ENCODE assay signal across 14 cellular contexts in the genomic region with DNA sequence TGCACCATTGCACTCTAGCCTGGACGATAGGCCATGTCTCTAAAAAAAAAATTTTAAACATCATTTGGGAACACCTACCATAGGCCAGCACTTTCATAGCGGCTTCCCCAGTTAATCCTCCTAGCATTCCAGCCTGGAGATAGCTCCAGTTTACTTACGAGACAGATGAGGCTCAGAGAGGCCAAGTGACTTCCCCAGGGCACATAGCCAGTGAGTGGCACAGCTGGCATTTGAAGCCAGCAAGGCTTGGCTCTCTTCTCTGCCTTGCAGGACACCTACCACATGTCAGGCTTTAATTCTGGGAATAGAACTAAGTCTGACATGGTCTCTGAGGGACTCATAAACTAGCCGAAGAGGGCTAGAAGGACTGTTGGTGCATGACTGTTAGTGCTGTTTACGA. TPM values are rescaled to one million over a fixed set of nuclear protein-coding genes. Genes with fewer than 3 reads are reported as not detected.
A peak's percentile ranks its signal among the peaks of the same experiment; 100 is the strongest.
DNase-seq lines count a peak whose midpoint lies in the region; ATAC-seq lines count a peak whose summit lies in the region.
"Had no signal": no experiment of that assay in that cellular context is flagged by ENCODE, and none has a peak within 500 bp of the region (broad histone marks: within the 10 kb centered on the region; RNA-seq: fewer than 3 reads in every experiment).

No MANE protein-coding gene starts in this region.

- no peak overlapping the region for H3K4me3 ChIP-seq in aorta (ENCODE audit: low read length in 2 of 2)
- H3K4me3 ChIP-seq: HAP-1 had no signal

- H3K27ac Mint-ChIP-seq in activated naive CD4-positive, alpha-beta T cell treated with anti-CD3 and anti-CD28 coated beads, Interleukin-2, amount 10 ng/mL, durations not matched to agents 7 days and 5 days, result no peak overlapping the region

- H3K36me3 ChIP-seq in aorta (ENCODE audit: control insufficient read depth in 1 of 2, insufficient read depth in 2 of 2, low read length in 1 of 2), result peaks cover 0 to 2% of the 10 kb centered on the region in 2 donors
- H3K36me3 ChIP-seq: HAP-1 had no signal

- H3K4me1 ChIP-seq in aorta (ENCODE audit: control insufficient read depth in 1 of 2, insufficient read depth in 2 of 2, low read length in 2 of 2), result no peaks in the 10 kb centered on the region
- H3K4me1 ChIP-seq: HAP-1 had no signal

- no peak overlapping the region for H3K27ac ChIP-seq in aorta (ENCODE audit: low read depth in 1 of 2, low read length in 2 of 2)
- H3K27ac ChIP-seq: C4-2B had no signal

- no peak overlapping the region for H3K4me3 Mint-ChIP-seq in activated naive CD4-positive, alpha-beta T cell treated with anti-CD3 and anti-CD28 coated beads, Interleukin-2, amount 10 ng/mL, durations not matched to agents 7 days and 5 days

- peaks cover 5% of the 10 kb centered on the region for H3K36me3 Mint-ChIP-seq in activated naive CD4-positive, alpha-beta T cell treated with anti-CD3 and anti-CD28 coated beads, Interleukin-2, amount 10 ng/mL, durations not matched to agents 7 days and 5 days

- CTCF ChIA-PET in activated naive CD4-positive, alpha-beta T cell treated with anti-CD3 and anti-CD28 coated beads, Interleukin-2, amount 10 ng/mL, durations not matched to agents 7 days and 5 days (lab: Charles Lee), result interaction anchor here (0.6 to 1.8 kb wide), 2 partner anchors 13 to 461 kb away, joined by 3 to 6 read pairs; no protein-coding TSS in a partner anchor

- WGBS in aorta, 2 donors, result 61 to 67% methylated on average over 5 of the region's 5 CpGs

- H3K4me1 Mint-ChIP-seq in activated naive CD4-positive, alpha-beta T cell treated with anti-CD3 and anti-CD28 coated beads, Interleukin-2, amount 10 ng/mL, durations not matched to agents 7 days and 5 days, result peaks cover 11% of the 10 kb centered on the region

- no peaks in the 10 kb centered on the region for H3K27me3 ChIP-seq in aorta (ENCODE audit: control insufficient read depth in 1 of 2, insufficient read depth in 2 of 2, low read length in 1 of 2)

- peak; percentile 12 for DNase-seq in activated naive CD4-positive, alpha-beta T cell treated with anti-CD3 and anti-CD28 coated beads, Interleukin-2, amount 10 ng/mL, durations not matched to agents 7 days and 5 days
- no peak for DNase-seq in activated naive CD4-positive, alpha-beta T cell treated with Interleukin-2 at 50 U/mL for 16 hours
- DNase-seq in myocyte (ENCODE audit: low read depth) (peak; percentile 53), aorta (peak; percentile 20 to 38), mesenteric fat pad (ENCODE audit: low spot score) (no peak)
- no peak for DNase-seq in activated CD4-positive, alpha-beta T cell treated with anti-CD3 and anti-CD28 coated beads, Interleukin-2, amount 50 U/mL, for 4 hours
- DNase-seq: COR-L47, DMS153, Kasumi-1, NCI-H1105 treated with DMSO at 0.1 percent for 48 hours, NCI-H187, NCI-H774 had no signal

- intact Hi-C loops in aorta (cut with DNase I), result no loop called here

- no peaks in the 10 kb centered on the region for H3K9me3 ChIP-seq in aorta (ENCODE audit: control insufficient read depth, low read length)
- H3K9me3 ChIP-seq: HAP-1 had no signal

- H3K27me3 Mint-ChIP-seq in activated naive CD4-positive, alpha-beta T cell treated with anti-CD3 and anti-CD28 coated beads, Interleukin-2, amount 10 ng/mL, durations not matched to agents 7 days and 5 days, result no peaks in the 10 kb centered on the region

- ATAC-seq in aorta (ENCODE audit: low FRiP score), result no peak

- H3K9me3 Mint-ChIP-seq in activated naive CD4-positive, alpha-beta T cell treated with anti-CD3 and anti-CD28 coated beads, Interleukin-2, amount 10 ng/mL, durations not matched to agents 7 days and 5 days, result no peaks in the 10 kb centered on the region

RNA-seq across cellular contexts. Expression of a gene that starts 4.9 kb away (rescaled TPM):
- 462 and 502 TPM in 2 replicates for total RNA-seq in myocyte
- 4,113 TPM for polyA plus RNA-seq in myocyte (2012)
- total RNA-seq in aorta, result over 10,000 TPM in 1 of 2 donors, 1,000 to 10,000 TPM in 1; 4,857 to 10,188 TPM
- polyA plus RNA-seq in aorta, result over 10,000 TPM; 12,625 to 13,815 TPM
- 923 TPM for total RNA-seq in mesenteric fat pad

RNA-seq across cellular contexts. Expression of a gene that starts 15.7 kb away (rescaled TPM):
- total RNA-seq in myocyte (24.7 and 39.6 TPM in 2 replicates), aorta (10 to 100 TPM; 51.2 to 81.3 TPM), mesenteric fat pad (226 TPM)
- 70.3 TPM for polyA plus RNA-seq in myocyte (2012)
- polyA plus RNA-seq in aorta, result 10 to 100 TPM; 10.4 to 62.9 TPM

RNA-seq across cellular contexts. Expression of a gene that starts 37.6 kb away (rescaled TPM):
- total RNA-seq in myocyte (36.8 and 42.3 TPM in 2 replicates), aorta (10 to 100 TPM; 52.8 to 71.5 TPM), mesenteric fat pad (68.1 TPM)
- 46.9 TPM for polyA plus RNA-seq in myocyte (2012)
- 10 to 100 TPM; 23.5 to 57.0 TPM for polyA plus RNA-seq in aorta

RNA-seq across cellular contexts. Expression of a gene that starts 38.2 kb away (rescaled TPM):
- total RNA-seq in myocyte (14.8 and 16.3 TPM in 2 replicates), aorta (10 to 100 TPM; 27.2 to 32.7 TPM), mesenteric fat pad (21.9 TPM)
- polyA plus RNA-seq in myocyte (2012), result 14.5 TPM
- polyA plus RNA-seq in aorta, result 10 to 100 TPM; 10.9 to 16.7 TPM

RNA-seq across cellular contexts. Expression of a gene that starts 50.2 kb away (rescaled TPM):
- 93.0 and 94.1 TPM in 2 replicates for total RNA-seq in myocyte
- 47.2 TPM for polyA plus RNA-seq in myocyte (2012)
- 10 to 100 TPM; 69.9 to 73.5 TPM for total RNA-seq in aorta
- polyA plus RNA-seq in aorta, result 10 to 100 TPM; 18.2 to 20.5 TPM
- total RNA-seq in mesenteric fat pad, result 110 TPM

Comparison
In these comparisons a context has a peak if more than half of its experiments do, and no peak if none do; other contexts are left out.
1. DNase-seq: peak in activated naive CD4-positive, alpha-beta T cell treated with anti-CD3 and anti-CD28 coated beads, Interleukin-2, amount 10 ng/mL, durations not matched to agents 7 days and 5 days (single experiment), myocyte (single experiment) and aorta (2 of 2); none in activated naive CD4-positive, alpha-beta T cell treated with Interleukin-2 at 50 U/mL for 16 hours (single experiment), activated CD4-positive, alpha-beta T cell treated with anti-CD3 and anti-CD28 coated beads, Interleukin-2, amount 50 U/mL, for 4 hours (0 of 2) and mesenteric fat pad (single experiment).